Comparison of ENCODE assay signal across 13 cellular contexts in the genomic region with DNA sequence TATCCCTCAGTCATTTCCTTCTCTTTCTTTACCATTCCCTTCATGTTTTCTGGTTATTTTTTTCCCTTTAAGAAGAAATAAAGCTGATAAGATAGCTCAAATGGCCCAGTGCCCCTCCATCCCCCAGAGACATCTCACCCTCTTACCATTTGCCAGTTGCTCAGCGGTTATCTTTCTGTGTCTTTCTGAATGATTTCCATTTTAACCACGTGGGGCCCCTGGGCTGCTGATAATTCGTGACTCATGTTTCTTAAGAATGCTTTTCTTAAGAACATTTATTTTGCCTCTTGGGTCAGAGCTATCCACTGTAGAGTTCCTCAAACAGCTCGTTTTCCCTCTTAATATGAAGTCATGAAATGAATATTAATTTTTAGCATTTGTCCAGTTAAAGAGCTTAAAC.
A peak's percentile ranks its signal among the peaks of the same experiment; 100 is the strongest.
DNase-seq lines count a peak whose midpoint lies in the region; ATAC-seq and TF ChIP-seq lines count a peak whose summit lies in the region.
"Had no signal": no experiment of that assay in that cellular context is flagged by ENCODE, and none has a peak within 500 bp of the region (broad histone marks: within the 10 kb centered on the region; RNA-seq: fewer than 3 reads in every experiment).

No MANE protein-coding gene starts in this region.

- DNase-seq in GM23248 (peak; percentile 60), RPMI7951 (ENCODE audit: low read depth) (peak; percentile 19), fibroblast of mammary gland (ENCODE audit: low read depth) (peak; percentile 24), trophoblast cell (peak; percentile 6 to 31), NCI-H146 treated with DMSO at 0.1 percent for 48 hours (lab: John Stamatoyannopoulos, UW; ENCODE audit: unreplicated experiment) (no peak), amniotic stem cell (lab: John Stamatoyannopoulos, UW) (no peak)
- DNase-seq: activated gamma-delta T cell treated with Interleukin-2 at 50 U/mL for 16 hours, colonic mucosa, KG1, T-helper 1 cell, thyroid gland had no signal

- H4K91ac ChIP-seq in trophoblast cell (ENCODE audit: low read depth, low read length) = no peak overlapping the region

- H3K9me3 ChIP-seq in GM23248 (ENCODE audit: low read depth) (no peaks in the 10 kb centered on the region), trophoblast cell (ENCODE audit: insufficient read depth, low read depth, low read length) (peaks cover 2% of the 10 kb centered on the region)
- H3K9me3 ChIP-seq: colonic mucosa, thyroid gland had no signal

- in situ Hi-C loops in GM23248 (cut with MboI) = no loop called here

- H3K79me1 ChIP-seq in trophoblast cell (ENCODE audit: low read length) = no peaks in the 10 kb centered on the region

- peaks cover 7% of the 10 kb centered on the region for H3K4me1 ChIP-seq in GM23248 (ENCODE audit: insufficient read depth)
- no peaks in the 10 kb centered on the region for H3K4me1 ChIP-seq in trophoblast cell (ENCODE audit: control insufficient read depth in 1 of 2, insufficient read depth in 2 of 2, low read length in 2 of 2)
- H3K4me1 ChIP-seq: colonic mucosa, thyroid gland had no signal

- no peak overlapping the region for H2BK120ac ChIP-seq in trophoblast cell (ENCODE audit: insufficient read depth, low read length, poor library complexity)

- H3K9ac ChIP-seq in GM23248 (no peak overlapping the region), trophoblast cell (ENCODE audit: low read length) (no peak overlapping the region)

- H3K18ac ChIP-seq in trophoblast cell (ENCODE audit: low read length) = no peak overlapping the region

- H3K79me2 ChIP-seq in GM23248 (ENCODE audit: insufficient read depth) = no peaks in the 10 kb centered on the region
- H3K79me2 ChIP-seq in trophoblast cell (ENCODE audit: control insufficient read depth, insufficient read depth, low read length, poor library complexity) = no peaks in the 10 kb centered on the region

- no peak for TF ChIP-seq CTCF in fibroblast of mammary gland (conservative IDR thresholded peaks at IDR 0.05; ENCODE audit: control insufficient read depth, insufficient read depth, low read depth, low read length)

- WGBS in GM23248 (ENCODE audit: low coverage in 1 of 2, low lambda C conversion rate in 2 of 2, missing lambda C conversion rate in 2 of 2), 2 experiments = 39 to 44% methylated on average over 4 of the region's 4 CpGs
- no CpG with 5 or more reads among the region's 4 CpGs for WGBS in trophoblast cell (ENCODE audit: extremely low coverage, insufficient coverage, insufficient read length)

- H3K27ac ChIP-seq in GM23248 (no peak overlapping the region), trophoblast cell (ENCODE audit: low read depth, low read length) (no peak overlapping the region)
- H3K27ac ChIP-seq: colonic mucosa, thyroid gland had no signal

- H3K27me3 ChIP-seq in GM23248 (replicated peaks; ENCODE audit: insufficient read depth) (no peaks in the 10 kb centered on the region), trophoblast cell (ENCODE audit: insufficient read depth, low read length) (no peaks in the 10 kb centered on the region)
- H3K27me3 ChIP-seq: colonic mucosa, thyroid gland had no signal

- no peak for ATAC-seq in HG03432 (IDR thresholded peaks at IDR 0.05; ENCODE audit: unreplicated experiment)
- ATAC-seq in GM21528 (IDR thresholded peaks at IDR 0.05; ENCODE audit: low FRiP score, unreplicated experiment) = no peak

- no peak overlapping the region for H2BK12ac ChIP-seq in trophoblast cell (ENCODE audit: low read length)

- H3K36me3 ChIP-seq in GM23248 (ENCODE audit: low read depth) (no peaks in the 10 kb centered on the region), trophoblast cell (ENCODE audit: control insufficient read depth in 1 of 2, insufficient read depth in 2 of 2, low read length in 2 of 2) (no peaks in the 10 kb centered on the region)
- H3K36me3 ChIP-seq: colonic mucosa, thyroid gland had no signal

- no peak overlapping the region for H2AFZ ChIP-seq in GM23248
- H2AFZ ChIP-seq in trophoblast cell (ENCODE audit: insufficient read depth, low read length, poor library complexity) = no peak overlapping the region

- peaks cover 11% of the 10 kb centered on the region for H3F3A ChIP-seq in GM23248 (ENCODE audit: insufficient read depth)

- H3K4me2 ChIP-seq in GM23248 (ENCODE audit: unreplicated experiment) = no peak overlapping the region
- H3K4me2 ChIP-seq in trophoblast cell (ENCODE audit: low read length) = no peak overlapping the region

- no peak overlapping the region for H3K4me3 ChIP-seq in GM23248
- H3K4me3 ChIP-seq in fibroblast of mammary gland (ENCODE audit: control insufficient read depth, low read depth, low read length) = no peak overlapping the region
- H3K4me3 ChIP-seq in trophoblast cell (ENCODE audit: low read depth, low read length) = no peak overlapping the region
- H3K4me3 ChIP-seq: colonic mucosa, thyroid gland had no signal

- H3K9me2 ChIP-seq in GM23248 (ENCODE audit: insufficient read depth) = no peaks in the 10 kb centered on the region

- no peak overlapping the region for H4K12ac ChIP-seq in trophoblast cell (ENCODE audit: low read depth, low read length)

- no peak overlapping the region for H4K8ac ChIP-seq in trophoblast cell (ENCODE audit: low read depth, low read length)

- H2AK5ac ChIP-seq in trophoblast cell (ENCODE audit: low read length) = no peak overlapping the region

- no peak overlapping the region for H3K4ac ChIP-seq in trophoblast cell (ENCODE audit: low read depth, low read length)

- H2BK5ac ChIP-seq in trophoblast cell (ENCODE audit: low read depth, low read length, poor library complexity) = no peak overlapping the region

- no peaks in the 10 kb centered on the region for H4K20me1 ChIP-seq in GM23248 (ENCODE audit: insufficient read depth)

- no peak overlapping the region for H3K14ac ChIP-seq in trophoblast cell (ENCODE audit: low read length)

- no peak overlapping the region for H3K23ac ChIP-seq in trophoblast cell (ENCODE audit: low read length)

Comparison
In these comparisons a context has a peak if more than half of its experiments do, and no peak if none do; other contexts are left out.
1. DNase-seq: peak in GM23248 (single experiment), RPMI7951 (single experiment), fibroblast of mammary gland (single experiment) and trophoblast cell (2 of 2); none in NCI-H146 treated with DMSO at 0.1 percent for 48 hours (single experiment) and amniotic stem cell (single experiment).